10 cellular contexts compared by ENCODE assay signal in genomic region chr2:74917702-74918619, GRCh38. TPM values are rescaled to one million over a fixed set of nuclear protein-coding genes. Genes with fewer than 3 reads are reported as not detected.
DNase-seq lines count a peak whose midpoint lies in the region; ATAC-seq, FAIRE-seq and TF ChIP-seq lines count a peak whose summit lies in the region.
"Had no signal": no experiment of that assay in that cellular context is flagged by ENCODE, and none has a peak within 500 bp of the region (broad histone marks: within the 10 kb centered on the region; RNA-seq: fewer than 3 reads in every experiment).

No MANE protein-coding gene starts in this region.

- peak; percentile 58 for FAIRE-seq in keratinocyte (lab: Jason Lieb, UNC)

- no peaks in the 10 kb centered on the region for H3K9me1 ChIP-seq in keratinocyte (ENCODE audit: control insufficient read depth, extremely low read depth, insufficient read depth, low read length)

- no peak overlapping the region for H3K9ac ChIP-seq in keratinocyte (ENCODE audit: control insufficient read depth, extremely low read depth, insufficient read depth, low read length)

- TF ChIP-seq CTCF in AG09309 (IDR thresholded peaks at IDR 0.05; ENCODE audit: control insufficient read depth, insufficient read depth, low read depth, low read length, missing control alignments) (peak; percentile 9), astrocyte of the spinal cord (IDR thresholded peaks at IDR 0.05; ENCODE audit: low read depth, low read length) (no peak), keratinocyte (optimal IDR thresholded peaks at IDR 0.05 in 1 of 3, IDR thresholded peaks at IDR 0.05 in 1 of 3, conservative IDR thresholded peaks at IDR 0.05 in 1 of 3; ENCODE audit: extremely low read depth in 1 of 3, insufficient read depth in 2 of 3, low read length in 3 of 3) (no peak)

- H4K20me1 ChIP-seq in keratinocyte (ENCODE audit: control insufficient read depth, extremely low read depth, insufficient read depth, low read length): no peaks in the 10 kb centered on the region

- H2AFZ ChIP-seq in keratinocyte (ENCODE audit: control insufficient read depth, low read length): no peak overlapping the region

- no peak for ATAC-seq in Right ventricle myocardium superior (ENCODE audit: poor library complexity)
- no peak for ATAC-seq in activated CD4-positive, alpha-beta T cell treated with anti-CD3 and anti-CD28 coated beads for 36 hours

- DNase-seq in AG09309 (ENCODE audit: low read depth) (peak; percentile 64), HK-2 (ENCODE audit: unreplicated experiment) (peak; percentile 67), astrocyte of the spinal cord (ENCODE audit: low read depth, low spot score) (peak; percentile 32), keratinocyte (ENCODE audit: low read depth, low spot score) (peak; percentile 54), Right ventricle myocardium superior (no peak), NCI-H345 treated with DMSO at 0.1 percent for 48 hours (lab: John Stamatoyannopoulos, UW; ENCODE audit: unreplicated experiment) (no peak), HEK293T (ENCODE audit: extremely low spot score) (no peak)
- DNase-seq in activated CD4-positive, alpha-beta T cell treated with anti-CD3 and anti-CD28 coated beads for 36 hours: no peak
- DNase-seq: CD4-positive, alpha-beta T cell; left ventricle myocardium inferior had no signal

- peaks cover 12% of the 10 kb centered on the region for H3K27me3 Mint-ChIP-seq in activated CD4-positive, alpha-beta T cell treated with anti-CD3 and anti-CD28 coated beads for 36 hours

- peak overlapping the region; percentile 46 for H3K4me2 ChIP-seq in keratinocyte (ENCODE audit: control insufficient read depth, extremely low read depth, insufficient read depth, low read depth, low read length)

- in situ Hi-C loops in astrocyte of the spinal cord (cut with HindIII; ENCODE audit: low sequenced_read_pairs): no loop called here

- CTCF ChIA-PET in activated CD4-positive, alpha-beta T cell treated with anti-CD3 and anti-CD28 coated beads for 36 hours (lab: Charles Lee): interaction anchor here (0.7 to 1.7 kb wide), 14 partner anchors 36 to 732 kb away, joined by 3 to 6 read pairs (median 3); partner anchors contain the start of gene TACR1
- CTCF ChIA-PET in HEK293T (lab: Yijun Ruan, JAX): interaction anchor here (0.6 to 1.3 kb wide), 2 partner anchors 108 to 147 kb away, joined by 3 read pairs; no protein-coding TSS in a partner anchor

- POLR2A ChIA-PET in activated CD4-positive, alpha-beta T cell treated with anti-CD3 and anti-CD28 coated beads for 36 hours (lab: Charles Lee): no interaction called here
- POLR2A ChIA-PET in HEK293T (lab: Yijun Ruan, JAX): no interaction called here

- H3K36me3 Mint-ChIP-seq in activated CD4-positive, alpha-beta T cell treated with anti-CD3 and anti-CD28 coated beads for 36 hours (ENCODE audit: low read depth): no peaks in the 10 kb centered on the region

- H3K4me3 Mint-ChIP-seq in activated CD4-positive, alpha-beta T cell treated with anti-CD3 and anti-CD28 coated beads for 36 hours: no peak overlapping the region
- H3K4me3 Mint-ChIP-seq: CD4-positive, alpha-beta T cell had no signal

- peaks cover 10% of the 10 kb centered on the region for H3K4me1 ChIP-seq in keratinocyte (ENCODE audit: control insufficient read depth, extremely low read depth, insufficient read depth, low read length)

- dilution Hi-C loops in keratinocyte (cut with MboI; ENCODE audit: extremely low pct_ligation_motif_present, low sequenced_read_pairs): no loop called here

- peaks cover 5% of the 10 kb centered on the region for H3K4me1 Mint-ChIP-seq in activated CD4-positive, alpha-beta T cell treated with anti-CD3 and anti-CD28 coated beads for 36 hours

- H3K36me3 ChIP-seq in keratinocyte (ENCODE audit: control insufficient read depth in 2 of 2, extremely low read depth in 1 of 2, insufficient read depth in 2 of 2, low read length in 2 of 2): no peaks in the 10 kb centered on the region
- H3K36me3 ChIP-seq: left ventricle myocardium inferior had no signal

- no peaks in the 10 kb centered on the region for H3K27me3 ChIP-seq in keratinocyte (ENCODE audit: control insufficient read depth, extremely low read depth, insufficient read depth, low read length)

- H3K27ac ChIP-seq in keratinocyte (ENCODE audit: control insufficient read depth, insufficient read depth, low read length): no peak overlapping the region
- H3K27ac ChIP-seq: left ventricle myocardium inferior had no signal

- H3K27ac Mint-ChIP-seq in activated CD4-positive, alpha-beta T cell treated with anti-CD3 and anti-CD28 coated beads for 36 hours: no peak overlapping the region
- H3K27ac Mint-ChIP-seq: CD4-positive, alpha-beta T cell had no signal

- no peaks in the 10 kb centered on the region for H3K9me3 ChIP-seq in keratinocyte (ENCODE audit: control insufficient read depth, low read depth, low read length)
- H3K9me3 ChIP-seq: left ventricle myocardium inferior had no signal

- no peaks in the 10 kb centered on the region for H3K9me3 Mint-ChIP-seq in activated CD4-positive, alpha-beta T cell treated with anti-CD3 and anti-CD28 coated beads for 36 hours (ENCODE audit: low read depth)
- H3K9me3 Mint-ChIP-seq: CD4-positive, alpha-beta T cell had no signal

- intact Hi-C loops in Right ventricle myocardium superior (cut with DNase I): loop anchor here (5.0 kb wide), 1 partner anchor 484 kb away; no protein-coding TSS in a partner anchor
- intact Hi-C loops in activated CD4-positive, alpha-beta T cell treated with anti-CD3 and anti-CD28 coated beads for 36 hours (cut with DNase I, micrococcal nuclease): loop anchor here in 1 of 2 experiments (2.0 kb wide), 1 partner anchor 691 kb away; no protein-coding TSS in a partner anchor

- no peaks in the 10 kb centered on the region for H3K79me2 ChIP-seq in keratinocyte (ENCODE audit: control insufficient read depth, insufficient read depth, low read length)

- H3K4me3 ChIP-seq in AG09309 (ENCODE audit: control insufficient read depth, low read depth, low read length): no peak overlapping the region
- H3K4me3 ChIP-seq in astrocyte of the spinal cord (ENCODE audit: low read depth, low read length): no peak overlapping the region
- H3K4me3 ChIP-seq in keratinocyte (ENCODE audit: control insufficient read depth in 2 of 3, extremely low read depth in 1 of 3, insufficient read depth in 2 of 3, low read depth in 1 of 3, low read length in 3 of 3): no peak overlapping the region
- H3K4me3 ChIP-seq: left ventricle myocardium inferior had no signal

TF ChIP-seq in HEK293T, 16 proteins besides CTCF, POLR2A, EP300 and RAD21:
- no peak for TF ChIP-seq TARDBP (IDR thresholded peaks at IDR 0.05)
- TF ChIP-seq PKNOX1 (IDR thresholded peaks at IDR 0.05): no peak

RNA-seq across cellular contexts. Expression of gene POLE4, which starts 40.5 kb away (rescaled TPM):
- 27.7 to 66.4 TPM (median 42.2 TPM) in 3 replicates for polyA plus RNA-seq in keratinocyte
- 18.5 TPM for polyA plus RNA-seq in keratinocyte (2011; ENCODE audit: low read depth)
- 28.7 and 46.0 TPM in 2 replicates for polyA plus RNA-seq in keratinocyte (2011; cell fraction: cytosol; rRNA removed)
- 8.3 and 9.0 TPM in 2 replicates for polyA plus RNA-seq in keratinocyte (2011; cell fraction: nucleus; rRNA removed)
- polyA plus RNA-seq in keratinocyte (2012; ENCODE audit: low replicate concordance): 50.9 and 65.0 TPM in 2 replicates
- 10.3 to 14.2 TPM (median 11.6 TPM) in 3 replicates for polyA minus RNA-seq in keratinocyte
- polyA minus RNA-seq in keratinocyte (2011; cell fraction: cytosol; rRNA and poly(A)+ RNA removed): 18.2 TPM
- 3.9 and 4.3 TPM in 2 replicates for polyA minus RNA-seq in keratinocyte (2011; cell fraction: nucleus; rRNA and poly(A)+ RNA removed)
- 48.7 TPM for total RNA-seq in Right ventricle myocardium superior
- total RNA-seq in activated CD4-positive, alpha-beta T cell treated with anti-CD3 and anti-CD28 coated beads for 36 hours: 10 to 100 TPM; 29.3 to 44.0 TPM

Comparison
In these comparisons a context has a peak if more than half of its experiments do, and no peak if none do; other contexts are left out.
1. DNase-seq: peak in AG09309 (single experiment), HK-2 (single experiment), astrocyte of the spinal cord (single experiment) and keratinocyte (single experiment); none in Right ventricle myocardium superior (single experiment), activated CD4-positive, alpha-beta T cell treated with anti-CD3 and anti-CD28 coated beads for 36 hours (single experiment), NCI-H345 treated with DMSO at 0.1 percent for 48 hours (single experiment) and HEK293T (single experiment).